19 cellular contexts compared by ENCODE assay signal in the genomic region with DNA sequence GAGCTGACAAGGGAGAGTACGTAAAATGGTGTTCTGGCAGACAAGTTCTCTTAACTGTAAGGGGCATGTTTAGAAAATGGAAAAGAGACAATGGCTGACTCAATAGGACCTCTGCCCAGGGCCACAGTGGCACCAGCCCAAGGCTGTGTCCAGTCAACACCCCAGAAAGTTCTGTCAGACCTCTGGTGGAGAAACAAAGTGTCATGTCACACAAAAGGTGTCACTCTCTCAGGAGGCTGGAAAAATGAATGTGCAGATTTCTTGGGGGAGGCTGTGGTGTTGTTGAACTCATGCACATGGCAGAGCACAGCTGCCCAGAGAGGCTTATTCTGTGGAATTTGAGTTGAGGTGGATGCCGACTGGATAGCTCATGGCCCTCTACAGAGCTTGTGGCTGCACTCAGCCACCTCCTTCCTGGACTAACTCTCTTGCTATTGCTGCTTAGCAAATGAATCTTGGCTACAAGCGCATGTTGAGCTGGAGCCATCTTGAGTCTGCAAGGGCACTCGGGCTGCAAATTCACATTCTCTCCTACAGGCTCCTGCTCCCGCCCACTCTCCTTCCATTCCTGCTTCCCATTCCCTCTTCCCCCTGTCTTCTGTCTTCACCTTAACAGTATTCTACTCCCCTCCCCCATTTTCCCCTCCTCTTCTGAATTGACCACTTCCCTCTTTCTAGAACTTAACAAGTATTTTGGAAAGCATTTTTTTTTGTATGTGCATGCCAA. TPM values are rescaled to one million over a fixed set of nuclear protein-coding genes. Genes with fewer than 3 reads are reported as not detected.
DNase-seq lines count a peak whose midpoint lies in the region; TF ChIP-seq lines count a peak whose summit lies in the region.
"Had no signal": no experiment of that assay in that cellular context is flagged by ENCODE, and none has a peak within 500 bp of the region (broad histone marks: within the 10 kb centered on the region; RNA-seq: fewer than 3 reads in every experiment).

No MANE protein-coding gene starts in this region.

- TF ChIP-seq CTCF in dorsolateral prefrontal cortex (IDR thresholded peaks at IDR 0.05 in 54 of 56, conservative IDR thresholded peaks at IDR 0.05 in 2 of 56; ENCODE audit: low read depth in 1 of 56, partially characterized antibody in 56 of 56): no peak

- intact Hi-C loops in dorsolateral prefrontal cortex (cut with DNase I): loop anchor here in 1 of 2 donors (5.0 to 10.0 kb wide), 2 partner anchors 57 to 224 kb away; partner anchors contain the start of genes CLDN11 and SLC7A14

- H4K20me1 ChIP-seq in BLaER1: peaks cover under 1% of the 10 kb centered on the region; the same call in 1 of the 2 replicates

- peak overlapping the region; percentile 14; the same call in 1 of the 2 replicates for H3K4me2 ChIP-seq in BLaER1

- H3K27ac ChIP-seq in BLaER1: no peak overlapping the region
- peak overlapping the region; percentile 69 to 98 (median 92) for H3K27ac ChIP-seq in dorsolateral prefrontal cortex
- H3K27ac ChIP-seq: ovary, SJSA1 had no signal

- peaks cover 12% of the 10 kb centered on the region for H3K4me1 ChIP-seq in BLaER1

- H3K36me3 ChIP-seq in BLaER1 (no peaks in the 10 kb centered on the region), MG63 (no peaks in the 10 kb centered on the region)
- H3K36me3 ChIP-seq: ovary, SJSA1 had no signal

- H3K4me3 ChIP-seq in BLaER1: no peak overlapping the region
- H3K4me3 ChIP-seq in MG63: no peak overlapping the region
- H3K4me3 ChIP-seq in dorsolateral prefrontal cortex: no peak overlapping the region
- H3K4me3 ChIP-seq: ovary, SJSA1 had no signal

- H3K27me3 ChIP-seq in BLaER1 (peaks cover 59% of the 10 kb centered on the region), MG63 (no peaks in the 10 kb centered on the region), dorsolateral prefrontal cortex (no peaks in the 10 kb centered on the region)
- H3K27me3 ChIP-seq: ovary, SJSA1 had no signal

- H3K9me3 ChIP-seq in BLaER1 (peaks cover 8% of the 10 kb centered on the region), MG63 (peaks cover 2% of the 10 kb centered on the region; the same call in 1 of the 2 replicates)
- H3K9me3 ChIP-seq: ovary, SJSA1 had no signal

- DNase-seq in MG63 (peak; percentile 80), dorsolateral prefrontal cortex (peak in 1 of 10 donors; percentile 41), occipital lobe (lab: John Stamatoyannopoulos, UW) (peak; percentile 7), NCI-H524 treated with DMSO at 0.1 percent for 48 hours (lab: John Stamatoyannopoulos, UW) (no peak), NCI-H1092 (lab: John Stamatoyannopoulos, UW) (no peak), SIG-M5 treated with dmso at 0.1 percent for 504 hours (lab: John Stamatoyannopoulos, UW; ENCODE audit: unreplicated experiment) (no peak), mesenteric fat pad (ENCODE audit: low spot score) (no peak)
- DNase-seq: activated B cell treated with CpG ODN at 0.5 μM for 24 hours; activated CD8-positive, alpha-beta T cell treated with anti-CD3 and anti-CD28 coated beads, Interleukin-2, amount 10 ng/mL, durations not matched to agents 7 days and 5 days; activated naive CD4-positive, alpha-beta T cell treated with anti-CD3 and anti-CD28 coated beads, Interleukin-2, amount 50 U/mL, for 16 hours; activated T-cell treated with anti-CD3 and anti-CD28 coated beads, Interleukin-2, amount 50 U/mL, for 4 hours; COR-L47; MV-4-11; NCI-H510A treated with DMSO at 0.1 percent for 48 hours; ovary had no signal

- no peak overlapping the region for H3K9ac ChIP-seq in BLaER1

RNA-seq across cellular contexts. Expression of gene SLC7A14, which starts 55.8 kb away (rescaled TPM):
- not detected in 2 replicates for total RNA-seq in MG63 (2014; rRNA removed; shearing (Covaris generic); ENCODE audit: low replicate concordance)
- total RNA-seq in dorsolateral prefrontal cortex: 10 to 100 TPM in 119 of 120 experiments, 1 to 10 TPM in 1; 9.7 to 52.5 (median 32.6) TPM
- total RNA-seq in occipital lobe: 7.0 TPM
- total RNA-seq in mesenteric fat pad: not detected
- total RNA-seq: activated B cell treated with CpG ODN at 0.5 μM for 24 hours; activated CD8-positive, alpha-beta T cell treated with anti-CD3 and anti-CD28 coated beads, Interleukin-2, amount 10 ng/mL, durations not matched to agents 7 days and 5 days; activated T-cell treated with anti-CD3 and anti-CD28 coated beads, Interleukin-2, amount 50 U/mL, for 4 hours; HepG2; SJSA1; T-helper 2 cell treated with Interferon-gamma antibody and Interleukin-4, amounts not matched to agents 100 ng/mL and 5 ng/mL, for 36 hours had no signal

Comparison
In these comparisons a context has a peak if more than half of its experiments do, and no peak if none do; other contexts are left out.
1. DNase-seq: peak in MG63 (single experiment) and occipital lobe (single experiment); none in NCI-H524 treated with DMSO at 0.1 percent for 48 hours (single experiment), NCI-H1092 (single experiment), SIG-M5 treated with dmso at 0.1 percent for 504 hours (single experiment) and mesenteric fat pad (single experiment).